In the genomic region with DNA sequence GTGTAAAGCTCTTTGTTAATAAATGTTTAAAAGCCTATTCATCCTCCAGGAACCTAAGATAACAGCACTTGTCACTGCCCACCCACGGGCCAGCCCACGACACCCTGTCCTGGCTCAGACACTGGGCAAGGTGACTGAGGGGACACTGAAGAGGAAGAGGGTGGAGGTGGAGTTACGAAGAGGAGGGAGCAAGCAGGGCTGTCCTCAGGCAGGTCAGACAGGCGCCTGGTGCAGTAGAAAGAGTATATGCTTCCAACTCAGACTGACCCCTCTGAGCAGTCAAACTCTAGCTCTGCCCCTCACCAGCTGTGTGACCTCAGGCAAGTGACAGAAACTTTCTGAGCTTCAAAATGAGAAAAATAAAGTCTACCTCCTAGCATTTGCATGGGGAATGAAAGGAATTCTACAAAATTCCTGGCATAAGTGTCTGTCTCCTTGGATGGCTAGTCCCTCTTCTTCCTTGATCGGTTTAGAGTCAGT, we compare ENCODE assay signal across 12 cellular contexts. TPM values are rescaled to one million over a fixed set of nuclear protein-coding genes. Genes with fewer than 3 reads are reported as not detected.
DNase-seq lines count a peak whose midpoint lies in the region; ATAC-seq and TF ChIP-seq lines count a peak whose summit lies in the region.
"Had no signal": no experiment of that assay in that cellular context is flagged by ENCODE, and none has a peak within 500 bp of the region (broad histone marks: within the 10 kb centered on the region; RNA-seq: fewer than 3 reads in every experiment).

No MANE protein-coding gene starts in this region.

- TF ChIP-seq CTCF in AG09309 (IDR thresholded peaks at IDR 0.05; ENCODE audit: control insufficient read depth, insufficient read depth, low read depth, low read length, missing control alignments) = peak; percentile 33
- TF ChIP-seq CTCF in adrenal gland (IDR thresholded peaks at IDR 0.05) = peak in 1 of 6 experiments; percentile 49
- peak; percentile 15 for TF ChIP-seq CTCF in neural progenitor cell (IDR thresholded peaks at IDR 0.05)

- no peak overlapping the region for H3K4me3 ChIP-seq in AG09309 (ENCODE audit: control insufficient read depth, low read depth, low read length)
- no peak overlapping the region for H3K4me3 ChIP-seq in adrenal gland
- no peak overlapping the region for H3K4me3 ChIP-seq in neural progenitor cell

- H3F3A ChIP-seq in neural progenitor cell (ENCODE audit: low read depth) = peaks cover 6% of the 10 kb centered on the region

- no peak overlapping the region for H2AFZ ChIP-seq in neural progenitor cell (replicated peaks)

- no peaks in the 10 kb centered on the region for H4K20me1 ChIP-seq in neural progenitor cell (ENCODE audit: low read depth)

- H3K27ac ChIP-seq in adrenal gland = peak overlapping the region; percentile 22 to 91 (median 73)
- no peak overlapping the region for H3K27ac ChIP-seq in neural progenitor cell

- H3K36me3 Mint-ChIP-seq in neural progenitor cell = no peaks in the 10 kb centered on the region
- H3K36me3 Mint-ChIP-seq: activated naive CD4-positive, alpha-beta T cell treated with anti-CD3 and anti-CD28 coated beads, Interleukin-2, amount 10 ng/mL, durations not matched to agents 7 days and 5 days had no signal

- H3K9me3 ChIP-seq in adrenal gland (replicated peaks in 1 of 3) = no peaks in the 10 kb centered on the region
- H3K9me3 ChIP-seq in neural progenitor cell (ENCODE audit: low read depth) = no peaks in the 10 kb centered on the region
- H3K9me3 ChIP-seq: BE2C had no signal

- H3K4me1 Mint-ChIP-seq in neural progenitor cell = peaks cover 38% of the 10 kb centered on the region

- H3K36me3 ChIP-seq in adrenal gland (replicated peaks in 1 of 2) (no peaks in the 10 kb centered on the region), neural progenitor cell (no peaks in the 10 kb centered on the region)
- H3K36me3 ChIP-seq: BE2C had no signal

- WGBS in adrenal gland, 4 donors = 19 to 31% (median 22%) methylated on average over 5 of the region's 5 CpGs

- H3K4me3 Mint-ChIP-seq in neural progenitor cell = no peak overlapping the region
- H3K4me3 Mint-ChIP-seq: activated naive CD4-positive, alpha-beta T cell treated with anti-CD3 and anti-CD28 coated beads, Interleukin-2, amount 10 ng/mL, durations not matched to agents 7 days and 5 days; T-helper 2 cell treated with Interferon-gamma antibody and Interleukin-4, amounts not matched to agents 5 μg/mL and 100 μg/mL, for 36 hours had no signal

- no peak for TF ChIP-seq POLR2A in adrenal gland (IDR thresholded peaks at IDR 0.05)

- no peak overlapping the region for H3K9ac ChIP-seq in neural progenitor cell

- H3K27me3 ChIP-seq in adrenal gland (no peaks in the 10 kb centered on the region), neural progenitor cell (no peaks in the 10 kb centered on the region)
- H3K27me3 ChIP-seq: BE2C had no signal

- intact Hi-C loops in adrenal gland (cut with DNase I) = no loop called here

- peaks cover 16 to 27% of the 10 kb centered on the region in 2 donors for H3K4me1 ChIP-seq in adrenal gland (replicated peaks in 1 of 2)
- peaks cover 48% of the 10 kb centered on the region for H3K4me1 ChIP-seq in neural progenitor cell

- H3K79me2 ChIP-seq in neural progenitor cell (ENCODE audit: low read depth) = peaks cover 81% of the 10 kb centered on the region

- peak overlapping the region; percentile 64 for H3K27ac Mint-ChIP-seq in neural progenitor cell
- H3K27ac Mint-ChIP-seq: activated naive CD4-positive, alpha-beta T cell treated with anti-CD3 and anti-CD28 coated beads, Interleukin-2, amount 10 ng/mL, durations not matched to agents 7 days and 5 days; T-helper 2 cell treated with Interferon-gamma antibody and Interleukin-4, amounts not matched to agents 5 μg/mL and 100 μg/mL, for 36 hours had no signal

- no peaks in the 10 kb centered on the region for H3K9me3 Mint-ChIP-seq in neural progenitor cell
- H3K9me3 Mint-ChIP-seq: activated naive CD4-positive, alpha-beta T cell treated with anti-CD3 and anti-CD28 coated beads, Interleukin-2, amount 10 ng/mL, durations not matched to agents 7 days and 5 days; T-helper 2 cell treated with Interferon-gamma antibody and Interleukin-4, amounts not matched to agents 5 μg/mL and 100 μg/mL, for 36 hours had no signal

- ATAC-seq in HG03520 (IDR thresholded peaks at IDR 0.05; ENCODE audit: unreplicated experiment) = no peak

- no peak overlapping the region for H3K4me2 ChIP-seq in neural progenitor cell

- H3K27me3 Mint-ChIP-seq in neural progenitor cell (ENCODE audit: insufficient read depth, low read depth) = no peaks in the 10 kb centered on the region
- H3K27me3 Mint-ChIP-seq: activated naive CD4-positive, alpha-beta T cell treated with anti-CD3 and anti-CD28 coated beads, Interleukin-2, amount 10 ng/mL, durations not matched to agents 7 days and 5 days had no signal

- DNase-seq in AG09309 (ENCODE audit: low read depth) (no peak), adrenal gland (peak in 5 of 7 donors; percentile 26 to 65 (median 43)), glomerular endothelial cell (ENCODE audit: extremely low read depth, low read depth, low spot score) (peak; percentile 29), neural progenitor cell (ENCODE audit: low spot score) (peak; percentile 49), DMS114 treated with DMSO at 0.1 percent for 48 hours (lab: John Stamatoyannopoulos, UW; ENCODE audit: unreplicated experiment) (no peak), RKO (ENCODE audit: low spot score) (no peak), AG08396 (ENCODE audit: low spot score) (no peak)
- DNase-seq: activated naive CD4-positive, alpha-beta T cell treated with anti-CD3 and anti-CD28 coated beads, Interleukin-2, amount 10 ng/mL, durations not matched to agents 7 days and 5 days; NCI-H2107 had no signal

RNA-seq across cellular contexts. Expression of a gene that starts 22.8 kb away (rescaled TPM):
- total RNA-seq in adrenal gland (10 to 100 TPM; 56.5 to 91.5 (median 65.9) TPM), glomerular endothelial cell (24.3 and 26.4 TPM in 2 replicates), neural progenitor cell (ENCODE audit: low replicate concordance) (10.6 and 11.7 TPM in 2 replicates)
- 10 to 100 TPM; 12.0 to 80.6 (median 18.5) TPM for polyA plus RNA-seq in adrenal gland

Comparison
In these comparisons a context has a peak if more than half of its experiments do, and no peak if none do; other contexts are left out.
1. DNase-seq: peak in adrenal gland (5 of 7), glomerular endothelial cell (single experiment) and neural progenitor cell (single experiment); none in AG09309 (single experiment), DMS114 treated with DMSO at 0.1 percent for 48 hours (single experiment), RKO (single experiment) and AG08396 (single experiment).